15 cellular contexts compared by ENCODE assay signal in the genomic region with DNA sequence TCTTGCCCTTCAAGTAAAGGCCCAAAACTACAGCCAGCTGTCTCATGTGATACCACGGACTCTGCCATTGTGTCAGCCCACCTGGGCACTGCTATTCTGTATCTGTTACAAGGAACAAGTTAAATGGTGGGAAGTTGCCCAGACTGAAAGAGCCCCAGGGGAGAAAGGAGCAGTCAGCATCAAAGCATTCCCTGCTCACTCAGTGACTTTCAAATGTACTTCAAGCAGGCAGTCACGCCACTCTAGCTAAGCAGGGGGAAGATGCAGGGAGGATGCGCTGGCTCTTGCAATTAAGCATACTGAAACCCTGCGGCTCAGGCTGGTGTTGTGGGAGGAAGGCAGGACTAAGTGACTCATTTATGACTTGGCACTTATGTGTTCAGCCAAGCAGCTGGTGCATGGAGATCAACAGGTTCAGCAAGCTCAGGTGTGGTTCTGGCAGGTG.
DNase-seq lines count a peak whose midpoint lies in the region; TF ChIP-seq lines count a peak whose summit lies in the region.
"Had no signal": no experiment of that assay in that cellular context is flagged by ENCODE, and none has a peak within 500 bp of the region (broad histone marks: within the 10 kb centered on the region; RNA-seq: fewer than 3 reads in every experiment).

No MANE protein-coding gene starts in this region.

- H3K27ac ChIP-seq in thyroid gland (peak overlapping the region; percentile 55 to 86 (median 64)), WERI-Rb-1 (no peak overlapping the region)
- H3K27ac ChIP-seq: 22Rv1 had no signal

- no peak for TF ChIP-seq POLR2A in thyroid gland (IDR thresholded peaks at IDR 0.05)

- H3K4me1 ChIP-seq in thyroid gland = peaks cover 14 to 31% of the 10 kb centered on the region in 2 donors

- no peak overlapping the region for H3K4me3 ChIP-seq in thyroid gland (replicated peaks in 1 of 3)
- H3K4me3 ChIP-seq in WERI-Rb-1 (ENCODE audit: low read depth, low read length) = no peak overlapping the region

- WGBS in thyroid gland, 2 donors = 4 to 14% methylated on average over 4 of the region's 4 CpGs

- intact Hi-C loops in head of caudate nucleus (cut with DNase I) = no loop called here
- intact Hi-C loops in thyroid gland (cut with DNase I) = no loop called here

- H3K27me3 ChIP-seq in thyroid gland (no peaks in the 10 kb centered on the region), WERI-Rb-1 (ENCODE audit: insufficient read depth, low read depth, severe bottlenecking) (no peaks in the 10 kb centered on the region)

- DNase-seq in DMS53 (lab: John Stamatoyannopoulos, UW) = peak; percentile 41
- DNase-seq in DMS53 treated with DMSO at 0.1 percent for 48 hours (lab: John Stamatoyannopoulos, UW; ENCODE audit: unreplicated experiment) = no peak
- peak; percentile 83 for DNase-seq in NCI-H748 treated with DMSO at 0.1 percent for 48 hours (lab: John Stamatoyannopoulos, UW)
- peak in 40 of 42 donors; percentile 8 to 88 (median 54) for DNase-seq in head of caudate nucleus
- peak; percentile 90 to 92 for DNase-seq in thyroid gland
- DNase-seq in D341Med (ENCODE audit: low spot score) = no peak
- no peak for DNase-seq in HT-29 (ENCODE audit: low spot score)
- DNase-seq in WERI-Rb-1 = no peak
- DNase-seq: activated CD8-positive, alpha-beta T cell treated with anti-CD3 and anti-CD28 coated beads, Interleukin-2, amount 10 ng/mL, durations not matched to agents 7 days and 5 days; activated naive CD8-positive, alpha-beta T cell treated with anti-CD3 and anti-CD28 coated beads, Interleukin-2, amount 50 U/mL, for 24 hours; NCI-H1417 treated with DMSO at 0.1 percent for 48 hours; SK-N-SH; stimulated activated CD4-positive, alpha-beta T cell treated with anti-CD3 and anti-CD28 coated beads, Interleukin-15, amount 100 ng/mL, for 24 hours; stimulated activated naive CD8-positive, alpha-beta T cell treated with anti-CD3 and anti-CD28 coated beads, Interleukin-15, amount 100 ng/mL, for 72 hours had no signal

- TF ChIP-seq CTCF in thyroid gland (IDR thresholded peaks at IDR 0.05) (no peak), WERI-Rb-1 (IDR thresholded peaks at IDR 0.05; ENCODE audit: low read depth, low read length) (no peak)

- H3K9me3 ChIP-seq in thyroid gland (no peaks in the 10 kb centered on the region), WERI-Rb-1 (ENCODE audit: severe bottlenecking) (no peaks in the 10 kb centered on the region)
- H3K9me3 ChIP-seq: SK-N-SH had no signal

- H3K36me3 ChIP-seq in thyroid gland (no peaks in the 10 kb centered on the region), WERI-Rb-1 (no peaks in the 10 kb centered on the region)

Comparison
In these comparisons a context has a peak if more than half of its experiments do, and no peak if none do; other contexts are left out.
1. DNase-seq: peak in DMS53 (single experiment), NCI-H748 treated with DMSO at 0.1 percent for 48 hours (single experiment), head of caudate nucleus (40 of 42) and thyroid gland (2 of 2); none in DMS53 treated with DMSO at 0.1 percent for 48 hours (single experiment), D341Med (single experiment), HT-29 (single experiment) and WERI-Rb-1 (single experiment).